Comparison of ENCODE assay signal across 1 cellular context in the genomic region with DNA sequence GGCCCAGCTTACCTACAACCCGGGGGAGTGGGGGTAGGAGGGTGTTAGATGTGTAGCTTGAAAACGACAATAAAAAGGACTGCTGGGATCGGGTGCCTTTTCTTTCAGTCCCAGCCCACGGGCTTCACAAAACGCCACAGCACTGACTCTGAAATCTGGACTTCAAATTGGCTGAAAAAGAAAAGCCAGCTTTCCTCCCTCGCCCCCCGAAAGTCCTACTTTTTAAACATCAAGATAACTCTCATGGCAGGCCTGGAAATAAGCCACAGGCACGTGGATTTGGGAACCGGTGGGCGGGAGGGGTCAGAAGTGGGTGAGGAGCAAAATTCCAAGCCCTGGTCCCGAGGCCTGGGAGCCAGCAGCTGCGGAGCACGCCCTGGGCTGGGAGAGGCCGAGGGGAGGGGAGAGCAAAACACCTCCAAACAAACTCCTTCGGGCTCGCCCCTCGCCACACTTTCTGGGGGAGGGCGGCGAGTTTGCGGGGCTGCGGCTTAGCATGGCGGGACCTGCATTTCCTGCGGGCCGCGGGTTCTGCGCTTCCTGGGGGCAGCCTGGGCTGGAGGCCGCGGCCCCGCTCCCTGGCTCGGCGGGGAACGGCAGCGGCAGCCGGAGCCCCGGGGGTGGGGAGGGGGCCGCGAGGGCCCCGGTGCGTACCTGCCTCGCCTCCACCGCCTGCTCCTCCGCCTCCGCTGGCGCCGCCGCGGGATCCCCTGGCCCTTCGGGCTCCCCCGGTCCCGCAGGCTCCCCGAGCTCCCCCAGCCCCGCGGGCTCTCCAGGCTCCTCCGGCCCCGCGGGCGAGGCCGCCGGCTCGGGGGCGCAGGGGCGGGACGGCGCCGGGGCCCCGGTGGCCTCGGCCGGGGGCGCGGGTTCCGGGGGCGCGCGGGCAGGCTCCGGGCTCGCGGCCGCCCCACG.
TF ChIP-seq lines count a peak whose summit lies in the region.

No MANE protein-coding gene starts in this region.

TF ChIP-seq in GM12878, 131 proteins besides CTCF, POLR2A, EP300 and RAD21:
- 0 out of 2 replicates have a peak, but pooled peaks have one; percentile 15 for TF ChIP-seq IKZF1 (conservative IDR thresholded peaks at IDR 0.05)
